ENCODE assay signal across 14 cellular contexts in the genomic region with DNA sequence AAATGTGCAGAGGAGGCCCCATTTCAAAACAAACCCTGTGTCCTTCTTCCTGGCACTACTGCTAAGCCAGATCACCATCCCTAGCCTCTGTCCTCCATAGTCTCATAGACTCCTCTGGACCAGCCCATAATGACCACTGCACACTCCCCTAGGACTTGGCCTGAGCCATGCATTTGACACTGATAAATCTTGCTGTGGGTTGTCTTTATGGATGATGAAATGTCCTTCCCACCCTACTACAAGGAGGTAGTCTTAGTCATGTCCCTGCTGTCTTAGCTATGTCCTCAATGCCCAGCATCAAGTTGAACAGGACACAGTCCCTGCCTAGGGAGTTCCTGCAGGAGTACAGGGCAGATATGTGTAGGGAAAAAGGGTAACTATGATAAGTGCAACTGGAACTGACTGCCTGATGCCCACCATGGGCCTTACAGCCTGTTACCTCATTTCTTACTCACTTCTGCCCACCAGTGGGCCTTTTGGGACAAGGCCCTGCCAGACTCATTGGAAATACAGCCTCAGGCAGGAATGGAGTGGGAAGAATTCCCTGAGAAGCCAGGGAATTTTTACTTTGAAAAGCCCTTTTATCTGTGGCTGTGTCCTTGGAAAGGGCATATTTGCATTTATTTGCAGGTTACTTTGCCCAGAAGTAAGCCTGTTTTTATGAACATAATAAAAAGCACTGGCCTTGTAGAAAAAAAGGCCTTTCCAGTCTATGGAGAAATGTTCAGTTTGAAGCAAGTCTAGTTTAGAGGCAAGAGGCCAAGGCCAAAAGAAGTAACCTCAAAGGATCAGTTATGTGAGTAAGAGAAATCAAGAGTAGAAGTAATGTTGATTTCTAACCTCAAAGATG.
DNase-seq lines count a peak whose midpoint lies in the region; ATAC-seq, FAIRE-seq and TF ChIP-seq lines count a peak whose summit lies in the region.
"Had no signal": no experiment of that assay in that cellular context is flagged by ENCODE, and none has a peak within 500 bp of the region (broad histone marks: within the 10 kb centered on the region; RNA-seq: fewer than 3 reads in every experiment).

No MANE protein-coding gene starts in this region.

- peak; percentile 76 for TF ChIP-seq CTCF in BE2C (IDR thresholded peaks at IDR 0.05; ENCODE audit: low read depth, low read length)
- TF ChIP-seq CTCF in bronchial epithelial cell (IDR thresholded peaks at IDR 0.05; ENCODE audit: insufficient read depth, low read length, severe bottlenecking): peak; percentile 7
- TF ChIP-seq CTCF in right lobe of liver (IDR thresholded peaks at IDR 0.05): peak in 2 of 4 donors; percentile 25 to 41
- no peak for TF ChIP-seq CTCF in lower leg skin (IDR thresholded peaks at IDR 0.05)

- TF ChIP-seq POLR2A in right lobe of liver (IDR thresholded peaks at IDR 0.05) (no peak), lower leg skin (IDR thresholded peaks at IDR 0.05) (no peak)

- H3K4me1 ChIP-seq in BE2C (no peaks in the 10 kb centered on the region), right lobe of liver (peaks cover 0 to 6% (median 0%) of the 10 kb centered on the region in 4 donors)

- no peak overlapping the region for H3K4me3 ChIP-seq in BE2C (ENCODE audit: low read depth, low read length)
- no peak overlapping the region for H3K4me3 ChIP-seq in bronchial epithelial cell (ENCODE audit: low read depth, low read length)
- H3K4me3 ChIP-seq in right lobe of liver: no peak overlapping the region
- no peak overlapping the region for H3K4me3 ChIP-seq in lower leg skin (ENCODE audit: low read depth, poor library complexity, severe bottlenecking)
- H3K4me3 ChIP-seq: mucosa of descending colon had no signal

- DNase-seq in BE2C (peak; percentile 51), LHCN-M2 (ENCODE audit: low read depth) (peak; percentile 21), bronchial epithelial cell (ENCODE audit: low read depth) (no peak), right lobe of liver (no peak), lower leg skin (ENCODE audit: low spot score in 2 of 2) (no peak), globus pallidus (ENCODE audit: low spot score) (no peak)
- no peak for DNase-seq in activated CD4-positive, alpha-beta T cell treated with anti-CD3 and anti-CD28 coated beads for 48 hours
- DNase-seq: mucosa of descending colon; NCI-H524 treated with DMSO at 0.1 percent for 48 hours; stimulated activated CD4-positive, alpha-beta T cell treated with anti-CD3 and anti-CD28 coated beads, Interleukin-4, amount 100 ng/mL, for 1 hour had no signal

- ATAC-seq in right lobe of liver: peak; percentile 38 to 61 (median 45)
- no peak for ATAC-seq in HG03342 (IDR thresholded peaks at IDR 0.05; ENCODE audit: unreplicated experiment)
- ATAC-seq: mucosa of descending colon had no signal

- intact Hi-C loops in right lobe of liver (cut with DNase I) (no loop called here), lower leg skin (cut with DNase I; ENCODE audit: low total_unique reads) (no loop called here)

- H3K27me3 ChIP-seq in BE2C (no peaks in the 10 kb centered on the region), bronchial epithelial cell (ENCODE audit: control insufficient read depth, insufficient read depth, low read length) (no peaks in the 10 kb centered on the region), right lobe of liver (no peaks in the 10 kb centered on the region)

- H3K27ac ChIP-seq in right lobe of liver: no peak overlapping the region

- no peak for FAIRE-seq in bronchial epithelial cell (lab: Jason Lieb, UNC)
- FAIRE-seq: endometrium, HTR-8/SVneo, TTC549 had no signal

- H3K36me3 ChIP-seq in BE2C: no peaks in the 10 kb centered on the region
- no peaks in the 10 kb centered on the region for H3K36me3 ChIP-seq in bronchial epithelial cell (ENCODE audit: control insufficient read depth, insufficient read depth, low read length)
- H3K36me3 ChIP-seq in right lobe of liver: no peaks in the 10 kb centered on the region

- no peaks in the 10 kb centered on the region for H3K9me3 ChIP-seq in BE2C
- no peaks in the 10 kb centered on the region for H3K9me3 ChIP-seq in right lobe of liver
- H3K9me3 ChIP-seq: mucosa of descending colon had no signal

Comparison
In these comparisons a context has a peak if more than half of its experiments do, and no peak if none do; other contexts are left out.
1. DNase-seq: peak in BE2C (single experiment) and LHCN-M2 (single experiment); none in bronchial epithelial cell (single experiment), right lobe of liver (0 of 3), lower leg skin (0 of 2), globus pallidus (single experiment) and activated CD4-positive, alpha-beta T cell treated with anti-CD3 and anti-CD28 coated beads for 48 hours (single experiment).
2. CTCF ChIP-seq: peak in BE2C (single experiment) and bronchial epithelial cell (single experiment); none in lower leg skin (0 of 3).